10 cellular contexts compared by ENCODE assay signal in genomic region chr14:69807192-69807591, GRCh38. TPM values are rescaled to one million over a fixed set of nuclear protein-coding genes. Genes with fewer than 3 reads are reported as not detected.
"Had no signal": no experiment of that assay in that cellular context is flagged by ENCODE, and none has a peak within 500 bp of the region (broad histone marks: within the 10 kb centered on the region; RNA-seq: fewer than 3 reads in every experiment).

No MANE protein-coding gene starts in this region.

- H3K4me3 Mint-ChIP-seq: IgD-negative memory B cell had no signal

- H3K4me2 ChIP-seq: KMS-11 had no signal

- FAIRE-seq: HTR-8/SVneo, K562 had no signal

- DNase-seq: IMR-90, KBM-7, KG1 had no signal

- H3K9ac ChIP-seq: KMS-11 had no signal

- H3K27ac ChIP-seq: HL-60, KMS-11 had no signal

- H3K4me1 Mint-ChIP-seq: IgD-negative memory B cell had no signal

- ATAC-seq: K562 had no signal

- H3K27ac Mint-ChIP-seq: IgD-negative memory B cell had no signal

- H3K4me3 ChIP-seq: K562 had no signal

RNA-seq across cellular contexts. Expression of gene SLC10A1, which starts 10.2 kb away (rescaled TPM):
- total RNA-seq: HT-29, HT1080, IMR-90, K562 had no signal
- polyA plus RNA-seq: IgD-negative memory B cell, K562 had no signal
